22 cellular contexts compared by ENCODE assay signal in the genomic region with DNA sequence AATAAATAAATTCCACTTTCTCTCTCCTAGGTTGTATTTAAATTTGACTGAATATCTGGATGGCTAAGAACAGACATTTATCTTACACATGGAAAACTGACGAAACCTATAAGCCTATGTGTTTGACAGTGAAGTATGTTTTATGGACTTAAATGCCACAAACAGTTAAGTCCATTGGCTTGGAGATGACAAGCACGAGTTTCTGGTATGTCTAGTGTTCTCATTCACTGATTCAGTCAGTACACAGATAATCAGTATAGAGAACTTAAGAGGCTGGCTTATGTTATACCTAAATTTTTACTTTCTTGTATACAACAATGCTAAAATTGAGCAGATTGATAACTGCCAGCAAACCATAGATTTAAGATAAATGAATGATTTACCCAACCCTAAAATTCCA.
"Had no signal": no experiment of that assay in that cellular context is flagged by ENCODE, and none has a peak within 500 bp of the region (broad histone marks: within the 10 kb centered on the region; RNA-seq: fewer than 3 reads in every experiment).

No MANE protein-coding gene starts in this region.

- H3K27me3 ChIP-seq: esophagus squamous epithelium, gastroesophageal sphincter, left lung, pancreas, spleen, transverse colon had no signal

- H3K27ac ChIP-seq: esophagus squamous epithelium, gastroesophageal sphincter, left lung, pancreas, prostate gland, spleen, thoracic aorta, transverse colon had no signal

- H3K4me1 ChIP-seq: esophagus squamous epithelium, left lung, pancreas, prostate gland, spleen had no signal

- FAIRE-seq: colon, pancreas had no signal

- H3K9me3 ChIP-seq: esophagus squamous epithelium, gastroesophageal sphincter, left lung, pancreas, prostate gland, spleen, thoracic aorta, transverse colon had no signal

- H3K36me3 ChIP-seq: prostate gland had no signal

- ATAC-seq: gastroesophageal sphincter; left lung; pancreas; sciatic nerve; stimulated activated naive B cell treated with anti-CD40 and anti-IgM and Interleukin-4, amounts not matched to agents 10 μg/mL and 1 μg/mL and 100 μg/mL, for 72 hours; stimulated activated naive CD8-positive, alpha-beta T cell treated with anti-CD3 and anti-CD28 coated beads, Interleukin-15, amount 100 ng/mL, for 72 hours had no signal

- DNase-seq: dermis blood vessel endothelial cell; esophagus squamous epithelium; foreskin fibroblast; glutamatergic neuron; islet precursor cell; left lung; mesendoderm; naive B cell; occipital lobe; pancreas; spleen; stimulated activated CD4-positive, alpha-beta T cell treated with anti-CD3 and anti-CD28 coated beads, Interleukin-15, amount 100 ng/mL, for 24 hours; stimulated activated CD4-positive, alpha-beta T cell treated with anti-CD3 and anti-CD28 coated beads, Interleukin-1b, Interleukin-23, amount 100 ng/mL, for 48 hours; stimulated activated CD4-positive, alpha-beta T cell treated with anti-CD3 and anti-CD28 coated beads, Interleukin-4, amount 100 ng/mL, for 24 hours; stimulated activated naive B cell treated with anti-CD40 and anti-IgM and Interleukin-4, amounts not matched to agents 10 μg/mL and 1 μg/mL and 100 μg/mL, for 72 hours; stimulated activated naive CD8-positive, alpha-beta T cell treated with anti-CD3 and anti-CD28 coated beads, Interleukin-15, amount 100 ng/mL, for 72 hours; transverse colon had no signal

- H3K4me3 ChIP-seq: esophagus squamous epithelium, gastroesophageal sphincter, left lung, pancreas, prostate gland, spleen, thoracic aorta, transverse colon had no signal
